2 cellular contexts compared by ENCODE assay signal in genomic region chr7:1028044-1028770, GRCh38.
TF ChIP-seq lines count a peak whose summit lies in the region.

No MANE protein-coding gene starts in this region.

TF ChIP-seq in A549, 52 proteins besides CTCF, POLR2A, EP300 and RAD21 (continued from another document):
- no peak for TF ChIP-seq E2F6 (IDR thresholded peaks at IDR 0.05; ENCODE audit: borderline replicate concordance, low read depth)
- no peak for TF ChIP-seq SMC3 (IDR thresholded peaks at IDR 0.05)
- TF ChIP-seq ZFP36 (IDR thresholded peaks at IDR 0.05; ENCODE audit: borderline replicate concordance, partially characterized antibody), result no peak
- TF ChIP-seq BCL3 (IDR thresholded peaks at IDR 0.05), result peak; percentile 76; the same call in 2 of the 3 replicates
- no peak for TF ChIP-seq CHD2 (IDR thresholded peaks at IDR 0.05; ENCODE audit: low read length, partially characterized antibody)
- no peak for TF ChIP-seq CHD4 (IDR thresholded peaks at IDR 0.05; ENCODE audit: borderline replicate concordance)

TF ChIP-seq in HepG2, 621 proteins besides CTCF, POLR2A, EP300 and RAD21 (continued from another document and continues in another):
- TF ChIP-seq HMGXB4 (CRISPR knock-in tag; IDR thresholded peaks at IDR 0.05; ENCODE audit: borderline replicate concordance in 1 of 2, low read depth in 1 of 2), result peak in 1 of 2 experiments; percentile 6; a peak in 1 of 4 replicates
- 0 out of 2 replicates have a peak, but pooled peaks have one; percentile 56 for TF ChIP-seq DZIP1 (CRISPR knock-in tag; IDR thresholded peaks at IDR 0.05)
- 0 out of 2 replicates have a peak, but pooled peaks have one; percentile 60 for TF ChIP-seq ZNF761 (CRISPR knock-in tag; conservative IDR thresholded peaks at IDR 0.05)
- TF ChIP-seq SIN3A (IDR thresholded peaks at IDR 0.05; ENCODE audit: borderline replicate concordance, low read depth, low read length), result peak; percentile 20; the same call in 1 of the 2 replicates
- TF ChIP-seq RFXANK (CRISPR knock-in tag; IDR thresholded peaks at IDR 0.05), result no peak
- TF ChIP-seq HOXA3 (CRISPR knock-in tag; IDR thresholded peaks at IDR 0.05), result peak; percentile 44; the same call in 1 of the 2 replicates
- peak; percentile 57; the same call in 1 of the 2 replicates for TF ChIP-seq ATF5 (CRISPR knock-in tag; IDR thresholded peaks at IDR 0.05; ENCODE audit: low read depth)
- peak; percentile 27; the same call in 1 of the 2 replicates for TF ChIP-seq SAP130 (CRISPR knock-in tag; IDR thresholded peaks at IDR 0.05; ENCODE audit: low read depth)
- TF ChIP-seq MNT (IDR thresholded peaks at IDR 0.05), result no peak
- TF ChIP-seq KMT2A (CRISPR knock-in tag; IDR thresholded peaks at IDR 0.05), result no peak
- no peak for TF ChIP-seq SETDB1 (CRISPR knock-in tag; IDR thresholded peaks at IDR 0.05; ENCODE audit: borderline replicate concordance)
- TF ChIP-seq SALL1 (CRISPR knock-in tag; IDR thresholded peaks at IDR 0.05), result peak; percentile 50; the same call in 1 of the 2 replicates
- TF ChIP-seq ATF7-NPFF (CRISPR knock-in tag; IDR thresholded peaks at IDR 0.05; ENCODE audit: low read depth), result peak; percentile 81; the same call in 1 of the 2 replicates
- peak; percentile 72 for TF ChIP-seq SP4 (CRISPR knock-in tag; IDR thresholded peaks at IDR 0.05)
- no peak for TF ChIP-seq TBX3 (IDR thresholded peaks at IDR 0.05; ENCODE audit: borderline replicate concordance)
- TF ChIP-seq NFE2L1 (CRISPR knock-in tag; IDR thresholded peaks at IDR 0.05; ENCODE audit: borderline replicate concordance), result no peak
- TF ChIP-seq ZNF770 (CRISPR knock-in tag; IDR thresholded peaks at IDR 0.05), result peak; percentile 38; the same call in 1 of the 2 replicates
- no peak for TF ChIP-seq AKNA (CRISPR knock-in tag; IDR thresholded peaks at IDR 0.05; ENCODE audit: borderline replicate concordance)
- 0 out of 2 replicates have a peak, but pooled peaks have one; percentile 14 for TF ChIP-seq HNF4A (CRISPR knock-in tag; IDR thresholded peaks at IDR 0.05)
- peak; percentile 71; the same call in 1 of the 2 replicates for TF ChIP-seq SRY (CRISPR knock-in tag; IDR thresholded peaks at IDR 0.05)
- TF ChIP-seq ZNF235 (CRISPR knock-in tag; IDR thresholded peaks at IDR 0.05; ENCODE audit: borderline replicate concordance), result no peak
- TF ChIP-seq TMF1 (CRISPR knock-in tag; IDR thresholded peaks at IDR 0.05; ENCODE audit: low read depth), result peak; percentile 61
- TF ChIP-seq ELF1 (CRISPR knock-in tag; IDR thresholded peaks at IDR 0.05), result no peak
- TF ChIP-seq ARNT2 (CRISPR knock-in tag; IDR thresholded peaks at IDR 0.05; ENCODE audit: low read depth), result peak; percentile 80; the same call in 1 of the 2 replicates
- no peak for TF ChIP-seq ZNF576 (CRISPR knock-in tag; IDR thresholded peaks at IDR 0.05)
- no peak for TF ChIP-seq TOE1 (CRISPR knock-in tag; IDR thresholded peaks at IDR 0.05)
- TF ChIP-seq ZBTB43 (CRISPR knock-in tag; conservative IDR thresholded peaks at IDR 0.05), result no peak
- TF ChIP-seq NR2C2 (CRISPR knock-in tag; IDR thresholded peaks at IDR 0.05; ENCODE audit: borderline replicate concordance), result peak; percentile 88
- TF ChIP-seq ZNF724P (CRISPR knock-in tag; IDR thresholded peaks at IDR 0.05; ENCODE audit: borderline replicate concordance), result peak; percentile 55; the same call in 1 of the 2 replicates
- 0 out of 2 replicates have a peak, but pooled peaks have one; percentile 17 for TF ChIP-seq ZC3H13 (CRISPR knock-in tag; IDR thresholded peaks at IDR 0.05)
- TF ChIP-seq ATF1 (CRISPR knock-in tag; IDR thresholded peaks at IDR 0.05), result no peak
- peak; percentile 65; the same call in 1 of the 2 replicates for TF ChIP-seq TFDP2 (CRISPR knock-in tag; IDR thresholded peaks at IDR 0.05)
- no peak for TF ChIP-seq STAT5B (CRISPR knock-in tag; IDR thresholded peaks at IDR 0.05)
- TF ChIP-seq SIN3B (IDR thresholded peaks at IDR 0.05; ENCODE audit: low read length), result no peak
- 0 out of 2 replicates have a peak, but pooled peaks have one; percentile 45 for TF ChIP-seq ZNF414 (CRISPR knock-in tag; IDR thresholded peaks at IDR 0.05)
- TF ChIP-seq KDM5B (CRISPR knock-in tag; IDR thresholded peaks at IDR 0.05; ENCODE audit: borderline replicate concordance), result peak; percentile 56
